ENCODE assay signal across 8 cellular contexts in genomic region chr5:143434261-143435206, GRCh38. TPM values are rescaled to one million over a fixed set of nuclear protein-coding genes. Genes with fewer than 3 reads are reported as not detected.
DNase-seq lines count a peak whose midpoint lies in the region; ATAC-seq lines count a peak whose summit lies in the region.

No MANE protein-coding gene starts in this region.

- peak overlapping the region; percentile 82 to 92 (median 85) for H3K4me3 Mint-ChIP-seq in immature natural killer cell
- peak overlapping the region; percentile 94 for H3K4me3 Mint-ChIP-seq in stimulated activated naive CD8-positive, alpha-beta T cell treated with anti-CD3 and anti-CD28 coated beads, Interleukin-15, amount 100 ng/mL, for 72 hours

- H3K36me3 Mint-ChIP-seq in immature natural killer cell = no peaks in the 10 kb centered on the region

- no peaks in the 10 kb centered on the region for H3K9me3 Mint-ChIP-seq in immature natural killer cell
- no peaks in the 10 kb centered on the region for H3K9me3 Mint-ChIP-seq in stimulated activated naive CD8-positive, alpha-beta T cell treated with anti-CD3 and anti-CD28 coated beads, Interleukin-15, amount 100 ng/mL, for 72 hours

- peak; percentile 50 to 58 for DNase-seq in activated CD4-positive, alpha-beta T cell treated with anti-CD3 and anti-CD28 coated beads, Interleukin-2, amount 50 U/mL, for 48 hours
- DNase-seq in immature natural killer cell (no peak), D341Med (ENCODE audit: low spot score) (no peak), DMS 273 treated with DMSO at 0.1 percent for 48 hours (lab: John Stamatoyannopoulos, UW) (no peak), Ammon's horn (ENCODE audit: low spot score) (no peak)
- DNase-seq in stimulated activated naive CD8-positive, alpha-beta T cell treated with anti-CD3 and anti-CD28 coated beads, Interleukin-15, amount 100 ng/mL, for 72 hours = peak; percentile 23 to 45

- peak; percentile 32 for ATAC-seq in GM18498 (IDR thresholded peaks at IDR 0.05; ENCODE audit: unreplicated experiment)
- peak; percentile 21 for ATAC-seq in HG03342 (IDR thresholded peaks at IDR 0.05; ENCODE audit: unreplicated experiment)
- ATAC-seq in stimulated activated naive CD8-positive, alpha-beta T cell treated with anti-CD3 and anti-CD28 coated beads, Interleukin-15, amount 100 ng/mL, for 72 hours = peak; percentile 77

- peaks cover 18 to 21% of the 10 kb centered on the region in 2 donors for H3K4me1 Mint-ChIP-seq in immature natural killer cell
- peaks cover 72% of the 10 kb centered on the region for H3K4me1 Mint-ChIP-seq in stimulated activated naive CD8-positive, alpha-beta T cell treated with anti-CD3 and anti-CD28 coated beads, Interleukin-15, amount 100 ng/mL, for 72 hours

- H3K27ac Mint-ChIP-seq in immature natural killer cell = peak overlapping the region; percentile 1 to 82 (median 73)
- peak overlapping the region; percentile 81 to 97 for H3K27ac Mint-ChIP-seq in stimulated activated naive CD8-positive, alpha-beta T cell treated with anti-CD3 and anti-CD28 coated beads, Interleukin-15, amount 100 ng/mL, for 72 hours

- peaks cover 3 to 7% (median 5%) of the 10 kb centered on the region in 3 donors for H3K27me3 Mint-ChIP-seq in immature natural killer cell (ENCODE audit: low read depth in 3 of 3)
- H3K27me3 Mint-ChIP-seq in stimulated activated naive CD8-positive, alpha-beta T cell treated with anti-CD3 and anti-CD28 coated beads, Interleukin-15, amount 100 ng/mL, for 72 hours = no peaks in the 10 kb centered on the region

RNA-seq across cellular contexts. Expression of gene NR3C1, which starts 31.0 kb away (rescaled TPM):
- 100 to 1,000 TPM in 1 of 3 donors, 10 to 100 TPM in 2; 87.3 to 142 (median 92.6) TPM for polyA plus RNA-seq in immature natural killer cell

Comparison
In these comparisons a context has a peak if more than half of its experiments do, and no peak if none do; other contexts are left out.
1. ATAC-seq: peak in every context shown above with its lines; median percentile 77 in stimulated activated naive CD8-positive, alpha-beta T cell treated with anti-CD3 and anti-CD28 coated beads, Interleukin-15, amount 100 ng/mL, for 72 hours; 32 in GM18498; 21 in HG03342.
2. DNase-seq: peak in activated CD4-positive, alpha-beta T cell treated with anti-CD3 and anti-CD28 coated beads, Interleukin-2, amount 50 U/mL, for 48 hours (2 of 2) and stimulated activated naive CD8-positive, alpha-beta T cell treated with anti-CD3 and anti-CD28 coated beads, Interleukin-15, amount 100 ng/mL, for 72 hours (2 of 2); none in immature natural killer cell (0 of 3), D341Med (single experiment), DMS 273 treated with DMSO at 0.1 percent for 48 hours (single experiment) and Ammon's horn (single experiment).